ENCODE assay signal across 8 cellular contexts in genomic region chr17:32341857-32342602, GRCh38. TPM values are rescaled to one million over a fixed set of nuclear protein-coding genes. Genes with fewer than 3 reads are reported as not detected.
DNase-seq lines count a peak whose midpoint lies in the region; ATAC-seq and TF ChIP-seq lines count a peak whose summit lies in the region.

A gene with protein sequence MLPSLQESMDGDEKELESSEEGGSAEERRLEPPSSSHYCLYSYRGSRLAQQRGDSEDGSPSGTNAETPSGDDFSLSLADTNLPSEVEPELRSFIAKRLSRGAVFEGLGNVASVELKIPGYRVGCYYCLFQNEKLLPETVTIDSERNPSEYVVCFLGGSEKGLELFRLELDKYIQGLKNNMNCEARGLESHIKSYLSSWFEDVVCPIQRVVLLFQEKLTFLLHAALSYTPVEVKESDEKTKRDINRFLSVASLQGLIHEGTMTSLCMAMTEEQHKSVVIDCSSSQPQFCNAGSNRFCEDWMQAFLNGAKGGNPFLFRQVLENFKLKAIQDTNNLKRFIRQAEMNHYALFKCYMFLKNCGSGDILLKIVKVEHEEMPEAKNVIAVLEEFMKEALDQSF (minus strand): TSS chr17:32342173. CDS start chr17:32342139, 34 bp downstream.

- no peak for TF ChIP-seq CTCF in DOHH2 (IDR thresholded peaks at IDR 0.05; ENCODE audit: low read depth, low read length, poor library complexity, severe bottlenecking)
- TF ChIP-seq CTCF in GM23338 (conservative IDR thresholded peaks at IDR 0.05; ENCODE audit: low read depth in 2 of 2) = no peak
- TF ChIP-seq CTCF in LNCaP clone FGC (IDR thresholded peaks at IDR 0.05; ENCODE audit: control insufficient read depth, extremely low read depth, insufficient read depth) = no peak
- no peak for TF ChIP-seq CTCF in osteoblast (IDR thresholded peaks at IDR 0.05; ENCODE audit: extremely low read depth, low read depth, low read length)
- no peak for TF ChIP-seq CTCF in testis (IDR thresholded peaks at IDR 0.05)

- H3K79me2 ChIP-seq in DOHH2 (ENCODE audit: control insufficient read depth, low read length) (peaks cover 17% of the 10 kb centered on the region), GM23338 (replicated peaks; ENCODE audit: insufficient read depth) (peaks cover 10% of the 10 kb centered on the region; the same call in 1 of the 2 replicates), osteoblast (ENCODE audit: insufficient read depth, low read length) (peaks cover 8% of the 10 kb centered on the region)

- H3K4me3 ChIP-seq in DOHH2 (ENCODE audit: low read length) = peak within 1 kb of the TSS; percentile 81
- H3K4me3 ChIP-seq in GM23338 = peak within 1 kb of the TSS; percentile 91
- peak within 1 kb of the TSS; percentile 66 for H3K4me3 ChIP-seq in LNCaP clone FGC (ENCODE audit: low read depth, low read length)
- peak within 1 kb of the TSS; percentile 83 for H3K4me3 ChIP-seq in osteoblast (ENCODE audit: insufficient read depth, low read length)
- peak within 1 kb of the TSS; percentile 55 to 68 for H3K4me3 ChIP-seq in testis

- H3K9me3 ChIP-seq in DOHH2 (ENCODE audit: control insufficient read depth, insufficient read depth, low read length) = no peaks in the 10 kb centered on the region
- no peaks in the 10 kb centered on the region for H3K9me3 ChIP-seq in osteoblast (ENCODE audit: low read depth, low read length)
- no peaks in the 10 kb centered on the region for H3K9me3 ChIP-seq in testis

- H3K27me3 ChIP-seq in DOHH2 (ENCODE audit: control insufficient read depth, low read length) (no peaks in the 10 kb centered on the region), GM23338 (ENCODE audit: insufficient read depth) (no peaks in the 10 kb centered on the region), osteoblast (ENCODE audit: insufficient read depth, low read length) (no peaks in the 10 kb centered on the region), testis (no peaks in the 10 kb centered on the region)

- peak within 1 kb of the TSS; percentile 84 for H3K27ac Mint-ChIP-seq in GM23338
- H3K27ac Mint-ChIP-seq in activated naive CD4-positive, alpha-beta T cell treated with anti-CD3 and anti-CD28 coated beads, Interleukin-2, amount 50 U/mL, for 24 hours = peak within 1 kb of the TSS; percentile 97

- H3K36me3 ChIP-seq in DOHH2 (ENCODE audit: control insufficient read depth, low read length) (peaks cover 31% of the 10 kb centered on the region), GM23338 (ENCODE audit: insufficient read depth) (peaks cover 3% of the 10 kb centered on the region), osteoblast (ENCODE audit: insufficient read depth, low read length) (no peaks in the 10 kb centered on the region), testis (ENCODE audit: low read depth, missing control alignments) (no peaks in the 10 kb centered on the region)

- H3K9me3 Mint-ChIP-seq in GM23338 = no peaks in the 10 kb centered on the region
- H3K9me3 Mint-ChIP-seq in activated naive CD4-positive, alpha-beta T cell treated with anti-CD3 and anti-CD28 coated beads, Interleukin-2, amount 50 U/mL, for 24 hours = no peaks in the 10 kb centered on the region

- H3K4me3 Mint-ChIP-seq in GM23338 = peak within 1 kb of the TSS; percentile 95
- H3K4me3 Mint-ChIP-seq in activated naive CD4-positive, alpha-beta T cell treated with anti-CD3 and anti-CD28 coated beads, Interleukin-2, amount 50 U/mL, for 24 hours = peak within 1 kb of the TSS; percentile 95

- TF ChIP-seq POLR2A in testis (IDR thresholded peaks at IDR 0.05) = no peak

- H3K27me3 Mint-ChIP-seq in GM23338 (ENCODE audit: insufficient read depth, low read depth, poor library complexity) = peaks cover 7% of the 10 kb centered on the region
- H3K27me3 Mint-ChIP-seq in activated naive CD4-positive, alpha-beta T cell treated with anti-CD3 and anti-CD28 coated beads, Interleukin-2, amount 50 U/mL, for 24 hours = no peaks in the 10 kb centered on the region

- DNase-seq in GM23338 (ENCODE audit: low spot score) (peak; percentile 87), LNCaP clone FGC (ENCODE audit: low read depth) (no peak), SKM-1 treated with dmso at 0.1 percent for 144 hours (lab: John Stamatoyannopoulos, UW; ENCODE audit: unreplicated experiment) (peak; percentile 45), head of caudate nucleus (peak; percentile 61 to 95 (median 86)), osteoblast (ENCODE audit: insufficient read length, low spot score, missing footprints) (peak; percentile 94), testis (peak; percentile 82)

- H3K4me1 ChIP-seq in DOHH2 (ENCODE audit: control insufficient read depth, low read length) (peaks cover 27% of the 10 kb centered on the region), GM23338 (ENCODE audit: insufficient read depth) (peaks cover 6% of the 10 kb centered on the region), osteoblast (ENCODE audit: insufficient read depth, low read length) (peaks cover 13% of the 10 kb centered on the region), testis (peaks cover 4% of the 10 kb centered on the region)

- H2AFZ ChIP-seq in GM23338 (peak within 1 kb of the TSS; percentile 94), osteoblast (ENCODE audit: low read length) (peak within 1 kb of the TSS; percentile 97)

- peak within 1 kb of the TSS; percentile 95 for H3K4me2 ChIP-seq in DOHH2 (ENCODE audit: low read length)
- peak within 1 kb of the TSS; percentile 86 for H3K4me2 ChIP-seq in GM23338
- peak within 1 kb of the TSS; percentile 96 for H3K4me2 ChIP-seq in osteoblast (ENCODE audit: insufficient read depth, low read length)

- intact Hi-C loops in head of caudate nucleus (cut with DNase I) (no loop called here), testis (cut with DNase I; ENCODE audit: low total_unique reads) (no loop called here)

- H3F3A ChIP-seq in DOHH2 (ENCODE audit: control insufficient read depth, insufficient read depth) = peaks cover 13% of the 10 kb centered on the region
- peaks cover 20% of the 10 kb centered on the region for H3F3A ChIP-seq in GM23338 (replicated peaks; ENCODE audit: low read depth)

- ATAC-seq in GM23338 = peak; percentile 97

- H4K20me1 ChIP-seq in DOHH2 (ENCODE audit: control insufficient read depth, insufficient read depth, low read depth, low read length) (no peaks in the 10 kb centered on the region), GM23338 (replicated peaks; ENCODE audit: insufficient read depth) (no peaks in the 10 kb centered on the region; the same call in 1 of the 2 replicates), osteoblast (ENCODE audit: insufficient read depth, low read length) (no peaks in the 10 kb centered on the region)

- no peaks in the 10 kb centered on the region for H3K9me2 ChIP-seq in DOHH2 (replicated peaks; ENCODE audit: control insufficient read depth, low read length)
- H3K9me2 ChIP-seq in GM23338 (ENCODE audit: insufficient read depth) = no peaks in the 10 kb centered on the region

- H3K36me3 Mint-ChIP-seq in GM23338 (ENCODE audit: low read depth) = peaks cover 22% of the 10 kb centered on the region
- H3K36me3 Mint-ChIP-seq in activated naive CD4-positive, alpha-beta T cell treated with anti-CD3 and anti-CD28 coated beads, Interleukin-2, amount 50 U/mL, for 24 hours = no peaks in the 10 kb centered on the region

- peak within 1 kb of the TSS; percentile 70 for H3K27ac ChIP-seq in DOHH2 (ENCODE audit: low read depth, low read length)
- peak within 1 kb of the TSS; percentile 86; the same call in 1 of the 2 replicates for H3K27ac ChIP-seq in GM23338 (ENCODE audit: low read depth)
- peak within 1 kb of the TSS; percentile 34 for H3K27ac ChIP-seq in osteoblast (ENCODE audit: low read depth, low read length)
- H3K27ac ChIP-seq in testis = peak within 1 kb of the TSS; percentile 52 to 75

- WGBS in testis, 2 donors = 2 to 3% methylated on average over 27 to 40 of the region's 47 CpGs

- peaks cover 8% of the 10 kb centered on the region for H3K4me1 Mint-ChIP-seq in GM23338
- peaks cover 26% of the 10 kb centered on the region for H3K4me1 Mint-ChIP-seq in activated naive CD4-positive, alpha-beta T cell treated with anti-CD3 and anti-CD28 coated beads, Interleukin-2, amount 50 U/mL, for 24 hours

TF ChIP-seq in GM23338, 12 proteins besides CTCF, POLR2A, EP300 and RAD21 (continues in another document):
- TF ChIP-seq JUNB (IDR thresholded peaks at IDR 0.05; ENCODE audit: unreplicated experiment) = no peak
- TF ChIP-seq EZH2 (IDR thresholded peaks at IDR 0.05; ENCODE audit: low read depth, unreplicated experiment) = no peak
- TF ChIP-seq, protein P1, sequence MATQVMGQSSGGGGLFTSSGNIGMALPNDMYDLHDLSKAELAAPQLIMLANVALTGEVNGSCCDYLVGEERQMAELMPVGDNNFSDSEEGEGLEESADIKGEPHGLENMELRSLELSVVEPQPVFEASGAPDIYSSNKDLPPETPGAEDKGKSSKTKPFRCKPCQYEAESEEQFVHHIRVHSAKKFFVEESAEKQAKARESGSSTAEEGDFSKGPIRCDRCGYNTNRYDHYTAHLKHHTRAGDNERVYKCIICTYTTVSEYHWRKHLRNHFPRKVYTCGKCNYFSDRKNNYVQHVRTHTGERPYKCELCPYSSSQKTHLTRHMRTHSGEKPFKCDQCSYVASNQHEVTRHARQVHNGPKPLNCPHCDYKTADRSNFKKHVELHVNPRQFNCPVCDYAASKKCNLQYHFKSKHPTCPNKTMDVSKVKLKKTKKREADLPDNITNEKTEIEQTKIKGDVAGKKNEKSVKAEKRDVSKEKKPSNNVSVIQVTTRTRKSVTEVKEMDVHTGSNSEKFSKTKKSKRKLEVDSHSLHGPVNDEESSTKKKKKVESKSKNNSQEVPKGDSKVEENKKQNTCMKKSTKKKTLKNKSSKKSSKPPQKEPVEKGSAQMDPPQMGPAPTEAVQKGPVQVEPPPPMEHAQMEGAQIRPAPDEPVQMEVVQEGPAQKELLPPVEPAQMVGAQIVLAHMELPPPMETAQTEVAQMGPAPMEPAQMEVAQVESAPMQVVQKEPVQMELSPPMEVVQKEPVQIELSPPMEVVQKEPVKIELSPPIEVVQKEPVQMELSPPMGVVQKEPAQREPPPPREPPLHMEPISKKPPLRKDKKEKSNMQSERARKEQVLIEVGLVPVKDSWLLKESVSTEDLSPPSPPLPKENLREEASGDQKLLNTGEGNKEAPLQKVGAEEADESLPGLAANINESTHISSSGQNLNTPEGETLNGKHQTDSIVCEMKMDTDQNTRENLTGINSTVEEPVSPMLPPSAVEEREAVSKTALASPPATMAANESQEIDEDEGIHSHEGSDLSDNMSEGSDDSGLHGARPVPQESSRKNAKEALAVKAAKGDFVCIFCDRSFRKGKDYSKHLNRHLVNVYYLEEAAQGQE (IDR thresholded peaks at IDR 0.05; ENCODE audit: unreplicated experiment) = peak; percentile 28

RNA-seq across cellular contexts. Expression of the gene that starts here (rescaled TPM):
- 26.8 and 35.9 TPM in 2 replicates for total RNA-seq in GM23338 (2014; rRNA removed; shearing (Covaris generic))
- polyA plus RNA-seq in GM23338 (2016; fragmentation: Nextera tagmentation; extraction: Ambion mirVana) (43.3 and 50.1 TPM in 2 replicates), testis (ENCODE audit: insufficient read depth, low read depth, low replicate concordance) (39.7 TPM)
- total RNA-seq in osteoblast (12.7 and 15.9 TPM in 2 replicates), testis (10 to 100 TPM; 27.4 to 30.8 TPM)

Comparison
In these comparisons a context has a peak if more than half of its experiments do, and no peak if none do; other contexts are left out.
1. H3K27ac ChIP-seq: peak in every context shown above with its lines; median percentile 86 in GM23338; 70 in DOHH2; 64 in testis; 34 in osteoblast.